Comparison of ENCODE assay signal across 34 cellular contexts in genomic region chr6:93136111-93136510, GRCh38.
"Had no signal": no experiment of that assay in that cellular context is flagged by ENCODE, and none has a peak within 500 bp of the region (broad histone marks: within the 10 kb centered on the region; RNA-seq: fewer than 3 reads in every experiment).

No MANE protein-coding gene starts in this region.

- H3K4me3 Mint-ChIP-seq: activated CD4-positive, alpha-beta T cell treated with anti-CD3 and anti-CD28 coated beads, Interleukin-2, amount 10 ng/mL, durations not matched to agents 7 days and 5 days; activated CD8-positive, alpha-beta T cell treated with anti-CD3 and anti-CD28 coated beads, Interleukin-2, amount 10 ng/mL, durations not matched to agents 7 days and 5 days; activated naive CD4-positive, alpha-beta T cell treated with anti-CD3 and anti-CD28 coated beads, Interleukin-2, amount 50 U/mL, for 24 hours; activated naive CD8-positive, alpha-beta T cell treated with anti-CD3 and anti-CD28 coated beads, Interleukin-2, amount 10 ng/mL, durations not matched to agents 7 days and 5 days; activated T-cell treated with anti-CD3 and anti-CD28 coated beads, Interleukin-2, amount 50 U/mL, for 24 hours; central memory CD8-positive, alpha-beta T cell; T-helper 1 cell treated with Interleukin-12 subunit alpha and Interleukin-12 subunit beta and Interleukin-4 antibody, amounts not matched to agents 30 μg/mL and 1 μg/mL, for 36 hours; T-helper 2 cell treated with Interferon-gamma antibody and Interleukin-4, amounts not matched to agents 5 μg/mL and 100 μg/mL, for 36 hours had no signal

- H3K36me3 Mint-ChIP-seq: activated naive CD4-positive, alpha-beta T cell treated with anti-CD3 and anti-CD28 coated beads, Interleukin-2, amount 50 U/mL, for 24 hours; activated naive CD8-positive, alpha-beta T cell treated with anti-CD3 and anti-CD28 coated beads, Interleukin-2, amount 10 ng/mL, durations not matched to agents 7 days and 5 days had no signal

- H3K4me1 Mint-ChIP-seq: activated CD4-positive, alpha-beta T cell treated with anti-CD3 and anti-CD28 coated beads, Interleukin-2, amount 10 ng/mL, durations not matched to agents 7 days and 5 days; activated naive CD4-positive, alpha-beta T cell treated with anti-CD3 and anti-CD28 coated beads, Interleukin-2, amount 50 U/mL, for 24 hours; activated naive CD8-positive, alpha-beta T cell treated with anti-CD3 and anti-CD28 coated beads, Interleukin-2, amount 10 ng/mL, durations not matched to agents 7 days and 5 days; central memory CD8-positive, alpha-beta T cell had no signal

- H3K4me1 ChIP-seq: ascending aorta, Peyer's patch, SJSA1 had no signal

- H3K9ac ChIP-seq: SK-N-SH had no signal

- ATAC-seq: activated CD8-positive, alpha-beta T cell treated with anti-CD3 and anti-CD28 coated beads, Interleukin-2, amount 10 ng/mL, durations not matched to agents 7 days and 5 days; PC-3 had no signal

- DNase-seq: activated CD4-positive, alpha-beta T cell treated with anti-CD3 and anti-CD28 coated beads, Interleukin-2, amount 10 ng/mL, durations not matched to agents 7 days and 5 days; activated CD4-positive, alpha-beta T cell treated with anti-CD3 and anti-CD28 coated beads, Interleukin-2, amount 50 U/mL, for 48 hours; activated CD8-positive, alpha-beta T cell treated with anti-CD3 and anti-CD28 coated beads, Interleukin-2, amount 10 ng/mL, durations not matched to agents 7 days and 5 days; activated gamma-delta T cell; activated naive CD4-positive, alpha-beta T cell treated with Interleukin-2 at 50 U/mL for 16 hours; activated naive CD8-positive, alpha-beta T cell treated with anti-CD3 and anti-CD28 coated beads, Interleukin-2, amount 10 ng/mL, durations not matched to agents 7 days and 5 days; activated T-cell treated with anti-CD3 and anti-CD28 coated beads, Interleukin-2, amount 50 U/mL, for 24 hours; amygdala; Karpas-422; KBM-7; MG63; NCI-H1092 treated with DMSO at 0.1 percent for 48 hours; NCI-H1417 treated with DMSO at 0.1 percent for 48 hours; NCI-H187 treated with DMSO at 0.1 percent for 48 hours; NCI-H2081; NCI-H2171 treated with DMSO at 0.1 percent for 48 hours; NCI-H2227 treated with DMSO at 0.1 percent for 48 hours; NCI-H446; NCI-H510A treated with DMSO at 0.1 percent for 48 hours; NCI-H526 treated with DMSO at 0.1 percent for 48 hours; NK-92 treated with Interleukin-12 subunit alpha and Interleukin-12 subunit beta, amount 100 ng/mL, for 24 hours; PC-3; Peyer's patch; RPMI8226; SHP77 treated with DMSO at 0.1 percent for 48 hours; SK-N-SH had no signal

- H3K4me3 ChIP-seq: ascending aorta, cardiac muscle cell, MG63, Peyer's patch, SJSA1 had no signal

- H3K27ac ChIP-seq: ascending aorta, cardiac muscle cell, Peyer's patch, SJSA1 had no signal

- H3K36me3 ChIP-seq: ascending aorta, cardiac muscle cell, MG63, Peyer's patch, SJSA1 had no signal

- H3K27me3 Mint-ChIP-seq: activated CD4-positive, alpha-beta T cell treated with anti-CD3 and anti-CD28 coated beads, Interleukin-2, amount 10 ng/mL, durations not matched to agents 7 days and 5 days; activated naive CD4-positive, alpha-beta T cell treated with anti-CD3 and anti-CD28 coated beads, Interleukin-2, amount 50 U/mL, for 24 hours; activated naive CD8-positive, alpha-beta T cell treated with anti-CD3 and anti-CD28 coated beads, Interleukin-2, amount 10 ng/mL, durations not matched to agents 7 days and 5 days; activated T-cell treated with anti-CD3 and anti-CD28 coated beads, Interleukin-2, amount 50 U/mL, for 24 hours; central memory CD8-positive, alpha-beta T cell had no signal

- H3K9me3 Mint-ChIP-seq: activated CD4-positive, alpha-beta T cell treated with anti-CD3 and anti-CD28 coated beads, Interleukin-2, amount 10 ng/mL, durations not matched to agents 7 days and 5 days; activated naive CD8-positive, alpha-beta T cell treated with anti-CD3 and anti-CD28 coated beads, Interleukin-2, amount 10 ng/mL, durations not matched to agents 7 days and 5 days; activated T-helper 2 cell treated with anti-CD3 and anti-CD28 coated beads, Interferon-gamma antibody, Interleukin-2, Interleukin-4, amounts not matched to agents 10 μg/mL and 5 μg/mL and 100 μg/mL, durations not matched to agents 14 hours and 24 hours and 36 hours; T-helper 1 cell treated with Interleukin-12 subunit alpha and Interleukin-12 subunit beta and Interleukin-4 antibody, amounts not matched to agents 30 μg/mL and 1 μg/mL, for 36 hours; T-helper 2 cell treated with Interferon-gamma antibody and Interleukin-4, amounts not matched to agents 5 μg/mL and 100 μg/mL, for 36 hours had no signal

- H3K9me3 ChIP-seq: ascending aorta, MG63, Peyer's patch, SJSA1, SK-N-SH had no signal

- H3K27ac Mint-ChIP-seq: activated CD4-positive, alpha-beta T cell treated with anti-CD3 and anti-CD28 coated beads, Interleukin-2, amount 10 ng/mL, durations not matched to agents 7 days and 5 days; activated CD8-positive, alpha-beta T cell treated with anti-CD3 and anti-CD28 coated beads, Interleukin-2, amount 10 ng/mL, durations not matched to agents 7 days and 5 days; activated naive CD4-positive, alpha-beta T cell treated with anti-CD3 and anti-CD28 coated beads, Interleukin-2, amount 50 U/mL, for 24 hours; activated naive CD8-positive, alpha-beta T cell treated with anti-CD3 and anti-CD28 coated beads, Interleukin-2, amount 10 ng/mL, durations not matched to agents 7 days and 5 days; activated T-cell treated with anti-CD3 and anti-CD28 coated beads, Interleukin-2, amount 50 U/mL, for 24 hours; activated T-helper 2 cell treated with anti-CD3 and anti-CD28 coated beads, Interferon-gamma antibody, Interleukin-2, Interleukin-4, amounts not matched to agents 10 μg/mL and 5 μg/mL and 100 μg/mL, durations not matched to agents 14 hours and 24 hours and 36 hours; T-helper 1 cell treated with Interleukin-12 subunit alpha and Interleukin-12 subunit beta and Interleukin-4 antibody, amounts not matched to agents 30 μg/mL and 1 μg/mL, for 36 hours; T-helper 2 cell treated with Interferon-gamma antibody and Interleukin-4, amounts not matched to agents 5 μg/mL and 100 μg/mL, for 36 hours had no signal
